In the genomic region with DNA sequence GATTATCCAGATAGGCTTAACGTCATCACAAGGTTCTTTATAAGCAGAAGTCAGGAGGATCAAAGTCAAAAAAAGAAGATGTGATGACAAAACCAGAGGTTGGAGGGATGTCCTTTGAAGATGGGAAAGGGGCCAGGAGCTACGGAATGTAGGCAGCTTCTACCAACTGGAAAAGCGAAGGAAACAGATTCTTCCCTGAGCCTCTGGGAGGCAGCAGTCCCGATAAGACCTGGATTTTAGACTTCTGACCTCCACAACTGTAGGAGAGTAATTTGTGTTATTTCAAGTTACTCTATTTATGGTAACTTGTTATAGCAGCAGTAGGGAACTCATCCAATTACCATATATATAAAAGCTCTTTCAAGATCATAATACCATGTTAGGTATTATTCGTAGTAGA, we compare ENCODE assay signal across 19 cellular contexts.
"Had no signal": no experiment of that assay in that cellular context is flagged by ENCODE, and none has a peak within 500 bp of the region (broad histone marks: within the 10 kb centered on the region; RNA-seq: fewer than 3 reads in every experiment).

No MANE protein-coding gene starts in this region.

- H3K36me3 Mint-ChIP-seq: naive thymus-derived CD4-positive, alpha-beta T cell; stimulated activated naive B cell treated with anti-CD40 and anti-IgM and Interleukin-4, amounts not matched to agents 10 μg/mL and 1 μg/mL and 100 μg/mL, for 72 hours had no signal

- H2AFZ ChIP-seq: hepatocyte had no signal

- H3K79me2 ChIP-seq: hepatocyte had no signal

- DNase-seq: colonic mucosa; dermis blood vessel endothelial cell; endodermal cell; foreskin melanocyte; head of caudate nucleus; left colon; naive thymus-derived CD4-positive, alpha-beta T cell; psoas muscle; retina; stimulated activated CD4-positive, alpha-beta T cell treated with anti-CD3 and anti-CD28 coated beads, Interleukin-2, amount 100 ng/mL, for 24 hours; stimulated activated CD4-positive, alpha-beta T cell treated with anti-CD3 and anti-CD28 coated beads, Interleukin-4, amount 100 ng/mL, for 4 hours; stimulated activated naive B cell treated with anti-CD40 and anti-IgM and Interleukin-4, amounts not matched to agents 10 μg/mL and 1 μg/mL and 100 μg/mL, for 72 hours; stomach; substantia nigra had no signal

- ATAC-seq: left colon; naive thymus-derived CD4-positive, alpha-beta T cell; psoas muscle; sciatic nerve; stimulated activated naive B cell treated with anti-CD40 and anti-IgM and Interleukin-4, amounts not matched to agents 10 μg/mL and 1 μg/mL and 100 μg/mL, for 72 hours had no signal

- H3K4me3 Mint-ChIP-seq: endodermal cell; naive thymus-derived CD4-positive, alpha-beta T cell; stimulated activated naive B cell treated with anti-CD40 and anti-IgM and Interleukin-4, amounts not matched to agents 10 μg/mL and 1 μg/mL and 100 μg/mL, for 72 hours had no signal

- H3K27ac Mint-ChIP-seq: endodermal cell; stimulated activated naive B cell treated with anti-CD40 and anti-IgM and Interleukin-4, amounts not matched to agents 10 μg/mL and 1 μg/mL and 100 μg/mL, for 72 hours had no signal

- H3K9me3 Mint-ChIP-seq: endodermal cell; stimulated activated naive B cell treated with anti-CD40 and anti-IgM and Interleukin-4, amounts not matched to agents 10 μg/mL and 1 μg/mL and 100 μg/mL, for 72 hours had no signal

- H3K36me3 ChIP-seq: colonic mucosa, neutrophil, stomach had no signal

- H3K4me2 ChIP-seq: hepatocyte had no signal

- H3K4me3 ChIP-seq: colonic mucosa, hepatocyte, psoas muscle, skin epidermis, stomach had no signal

- H3K27ac ChIP-seq: colonic mucosa, hepatocyte, neutrophil, psoas muscle, skin epidermis, stomach had no signal

- H3K27me3 Mint-ChIP-seq: stimulated activated naive B cell treated with anti-CD40 and anti-IgM and Interleukin-4, amounts not matched to agents 10 μg/mL and 1 μg/mL and 100 μg/mL, for 72 hours had no signal

- H3K4me1 ChIP-seq: colonic mucosa, psoas muscle, stomach had no signal

- H3K4me1 Mint-ChIP-seq: naive thymus-derived CD4-positive, alpha-beta T cell had no signal

- H3K27me3 ChIP-seq: colonic mucosa, hepatocyte, neutrophil, stomach had no signal

- H3K9me3 ChIP-seq: colonic mucosa, neutrophil, psoas muscle, stomach had no signal

- FAIRE-seq: endothelial cell of umbilical vein had no signal
